In the genomic region with DNA sequence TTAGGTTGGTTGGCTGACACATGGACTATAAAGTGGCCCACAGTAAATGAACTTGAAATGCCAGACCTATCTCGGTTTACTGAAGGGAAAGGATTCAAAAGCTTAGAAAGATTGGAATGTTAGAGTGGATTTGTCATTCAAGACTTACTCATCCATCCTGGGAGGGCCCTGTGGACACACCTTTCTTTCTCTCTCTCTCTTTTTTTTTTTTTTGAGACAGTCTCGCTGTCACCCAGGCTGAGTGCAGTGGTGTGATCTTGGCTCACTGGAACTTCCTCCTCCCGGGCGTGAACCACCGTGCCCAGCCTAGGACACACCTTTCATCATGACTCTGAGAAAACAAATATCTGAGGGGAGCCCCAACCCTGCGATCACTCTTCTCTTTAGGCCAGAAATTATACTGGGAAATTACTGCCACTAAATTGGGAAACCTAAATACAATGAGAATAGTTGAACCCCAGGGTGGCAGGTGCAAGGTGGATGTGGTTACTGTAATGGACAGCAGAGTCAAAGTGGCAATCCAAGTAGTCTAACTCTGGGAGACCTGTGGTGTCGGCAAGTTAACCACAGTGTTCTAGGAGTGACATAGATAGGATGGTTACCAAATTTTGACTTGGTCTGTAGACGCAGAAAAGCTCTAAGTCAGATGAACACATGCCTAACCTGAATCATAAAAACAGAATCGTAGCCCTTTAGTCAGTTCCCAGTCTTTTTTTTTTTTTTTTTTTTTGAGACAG, we compare ENCODE assay signal across 10 cellular contexts. TPM values are rescaled to one million over a fixed set of nuclear protein-coding genes. Genes with fewer than 3 reads are reported as not detected.
DNase-seq lines count a peak whose midpoint lies in the region; ATAC-seq and TF ChIP-seq lines count a peak whose summit lies in the region.
"Had no signal": no experiment of that assay in that cellular context is flagged by ENCODE, and none has a peak within 500 bp of the region (broad histone marks: within the 10 kb centered on the region; RNA-seq: fewer than 3 reads in every experiment).

No MANE protein-coding gene starts in this region.

- no peak overlapping the region for H3K4me3 ChIP-seq in astrocyte of the spinal cord (ENCODE audit: low read depth, low read length)
- H3K4me3 ChIP-seq: Peyer's patch had no signal

- ATAC-seq in left lobe of liver, result no peak
- ATAC-seq in GM19328 (IDR thresholded peaks at IDR 0.05; ENCODE audit: unreplicated experiment), result no peak
- no peak for ATAC-seq in HG03432 (IDR thresholded peaks at IDR 0.05; ENCODE audit: unreplicated experiment)
- no peak for ATAC-seq in GM21526 (IDR thresholded peaks at IDR 0.05; ENCODE audit: low FRiP score, unreplicated experiment)
- no peak for ATAC-seq in activated CD4-positive, CD25-positive, alpha-beta regulatory T cell treated with anti-CD3 and anti-CD28 coated beads, Interleukin-2, amount 50 U/mL, for 24 hours

- in situ Hi-C loops in ACHN (cut with HindIII; ENCODE audit: low pct_ligation_motif_present, low pct_unique_long_range_greater_than_20kb, low sequenced_read_pairs), result no loop called here
- in situ Hi-C loops in astrocyte of the spinal cord (cut with HindIII; ENCODE audit: low sequenced_read_pairs), result no loop called here

- no peak for TF ChIP-seq CTCF in astrocyte of the spinal cord (IDR thresholded peaks at IDR 0.05; ENCODE audit: low read depth, low read length)

- DNase-seq in ACHN (peak; percentile 70), HK-2 (ENCODE audit: unreplicated experiment) (peak; percentile 18), astrocyte of the spinal cord (ENCODE audit: low read depth, low spot score) (peak; percentile 9), left lobe of liver (ENCODE audit: low spot score) (peak; percentile 6)
- DNase-seq: activated naive CD8-positive, alpha-beta T cell treated with anti-CD3 and anti-CD28 coated beads for 36 hours; Peyer's patch had no signal

RNA-seq across cellular contexts. Expression of a gene that starts 47.1 kb away (rescaled TPM):
- 4.0 TPM for total RNA-seq in left lobe of liver

RNA-seq across cellular contexts. Expression of a gene that starts 48.0 kb away (rescaled TPM):
- 26.1 TPM for total RNA-seq in left lobe of liver

Comparison
In these comparisons a context has a peak if more than half of its experiments do, and no peak if none do; other contexts are left out.
1. DNase-seq: peak in every context shown above with its lines; median percentile 70 in ACHN; 18 in HK-2; 9 in astrocyte of the spinal cord; 6 in left lobe of liver.